11 cellular contexts compared by ENCODE assay signal in genomic region chr2:163734401-163734800, GRCh38. TPM values are rescaled to one million over a fixed set of nuclear protein-coding genes. Genes with fewer than 3 reads are reported as not detected.
DNase-seq lines count a peak whose midpoint lies in the region; ATAC-seq, FAIRE-seq and TF ChIP-seq lines count a peak whose summit lies in the region.
"Had no signal": no experiment of that assay in that cellular context is flagged by ENCODE, and none has a peak within 500 bp of the region (broad histone marks: within the 10 kb centered on the region; RNA-seq: fewer than 3 reads in every experiment).

No MANE protein-coding gene starts in this region.

- no peak overlapping the region for H3K4me3 Mint-ChIP-seq in CD8-positive, alpha-beta T cell
- H3K4me3 Mint-ChIP-seq: memory B cell had no signal

- H3K4me2 ChIP-seq in fibroblast of lung (ENCODE audit: extremely low read depth, insufficient read depth, low read length), result peak overlapping the region; percentile 87
- H3K4me2 ChIP-seq: BLaER1 treated with 17β-estradiol and CSF1 and Interleukin-3, amounts not matched to agents 10 nM and 100 nM had no signal

- H3K9me3 ChIP-seq in AG04450 (ENCODE audit: control insufficient read depth, insufficient read depth, low read length) (no peaks in the 10 kb centered on the region), Peyer's patch (no peaks in the 10 kb centered on the region), fibroblast of lung (ENCODE audit: control insufficient read depth, insufficient read depth, low read depth, low read length) (no peaks in the 10 kb centered on the region), ovary (no peaks in the 10 kb centered on the region)
- H3K9me3 ChIP-seq in CD8-positive, alpha-beta T cell (ENCODE audit: low read length), result no peaks in the 10 kb centered on the region

- H3K4me1 ChIP-seq in Peyer's patch, result no peaks in the 10 kb centered on the region
- H3K4me1 ChIP-seq in fibroblast of lung (ENCODE audit: control insufficient read depth, extremely low read depth, insufficient read depth, low read length), result peaks cover 4% of the 10 kb centered on the region
- H3K4me1 ChIP-seq in ovary (ENCODE audit: insufficient read depth), result no peaks in the 10 kb centered on the region
- H3K4me1 ChIP-seq in CD8-positive, alpha-beta T cell (ENCODE audit: insufficient read depth, low read length), result no peaks in the 10 kb centered on the region
- H3K4me1 ChIP-seq: BLaER1 treated with 17β-estradiol and CSF1 and Interleukin-3, amounts not matched to agents 10 nM and 100 nM had no signal

- H3K27ac Mint-ChIP-seq in CD8-positive, alpha-beta T cell, result no peak overlapping the region
- H3K27ac Mint-ChIP-seq: memory B cell had no signal

- no peak for TF ChIP-seq EP300 in ovary (IDR thresholded peaks at IDR 0.05)

- intact Hi-C loops in ovary (cut with DNase I), result loop anchor here in 1 of 4 donors (10.0 kb wide), 1 partner anchor 390 kb away; no protein-coding TSS in a partner anchor
- intact Hi-C loops in CD8-positive, alpha-beta T cell (cut with DNase I, micrococcal nuclease), result no loop called here

- POLR2A ChIA-PET in AG04450 (lab: Yijun Ruan, JAX), result no interaction called here
- POLR2A ChIA-PET in CD8-positive, alpha-beta T cell (lab: Charles Lee), result no interaction called here

- no peak overlapping the region for H3K9ac ChIP-seq in fibroblast of lung (ENCODE audit: insufficient read depth, low read length)
- H3K9ac ChIP-seq: BLaER1 treated with 17β-estradiol and CSF1 and Interleukin-3, amounts not matched to agents 10 nM and 100 nM had no signal

- TF ChIP-seq POLR2A in Peyer's patch (IDR thresholded peaks at IDR 0.05) (no peak), ovary (IDR thresholded peaks at IDR 0.05) (no peak)

- H3K4me1 Mint-ChIP-seq in CD8-positive, alpha-beta T cell (ENCODE audit: low read depth), result no peaks in the 10 kb centered on the region

- CTCF ChIA-PET in AG04450 (lab: Charles Lee), result interaction anchor here (0.6 kb wide), 1 partner anchor 435 kb away, joined by 3 read pairs; no protein-coding TSS in a partner anchor
- CTCF ChIA-PET in CD8-positive, alpha-beta T cell (lab: Charles Lee), result no interaction called here

- no peak overlapping the region for H3K27ac ChIP-seq in AG04450 (ENCODE audit: low read depth, low read length)
- peak overlapping the region in 1 of 4 donors; percentile 93 for H3K27ac ChIP-seq in Peyer's patch
- H3K27ac ChIP-seq in fibroblast of lung (ENCODE audit: insufficient read depth, low read length), result peak overlapping the region; percentile 75
- peak overlapping the region in 1 of 2 donors; percentile 98 for H3K27ac ChIP-seq in ovary
- H3K27ac ChIP-seq in CD8-positive, alpha-beta T cell (ENCODE audit: low read depth, low read length), result no peak overlapping the region
- H3K27ac ChIP-seq: BLaER1 treated with 17β-estradiol and CSF1 and Interleukin-3, amounts not matched to agents 10 nM and 100 nM had no signal

- H4K20me1 ChIP-seq in fibroblast of lung (ENCODE audit: control insufficient read depth, extremely low read depth, insufficient read depth, low read length), result no peaks in the 10 kb centered on the region
- H4K20me1 ChIP-seq: BLaER1 treated with 17β-estradiol and CSF1 and Interleukin-3, amounts not matched to agents 10 nM and 100 nM had no signal

- H3K36me3 Mint-ChIP-seq in CD8-positive, alpha-beta T cell, result no peaks in the 10 kb centered on the region
- H3K36me3 Mint-ChIP-seq: memory B cell had no signal

- peak overlapping the region; percentile 90 for H3K4me3 ChIP-seq in AG04450 (ENCODE audit: low read depth, low read length)
- peak overlapping the region in 3 of 4 donors; percentile 32 to 61 (median 56) for H3K4me3 ChIP-seq in Peyer's patch
- H3K4me3 ChIP-seq in fibroblast of lung (replicated peaks in 1 of 4; ENCODE audit: control extremely low read depth in 1 of 4, insufficient read depth in 1 of 4, low read depth in 3 of 4, low read length in 4 of 4), result peak overlapping the region; percentile 71 to 95 (median 82)
- peak overlapping the region; percentile 62 for H3K4me3 ChIP-seq in ovary
- no peak overlapping the region for H3K4me3 ChIP-seq in CD8-positive, alpha-beta T cell (ENCODE audit: low read depth, low read length)
- H3K4me3 ChIP-seq: BLaER1 treated with 17β-estradiol and CSF1 and Interleukin-3, amounts not matched to agents 10 nM and 100 nM had no signal

- WGBS in ovary, 3 donors, result 16 to 49% (median 22%) methylated on average over 2 of the region's 2 CpGs

- H3K79me2 ChIP-seq in fibroblast of lung (ENCODE audit: control insufficient read depth, insufficient read depth, low read length), result peaks cover 37% of the 10 kb centered on the region

- no peak for ATAC-seq in CD8-positive, alpha-beta T cell

- peaks cover 26% of the 10 kb centered on the region for H3K27me3 Mint-ChIP-seq in CD8-positive, alpha-beta T cell (ENCODE audit: low read depth)

- TF ChIP-seq CTCF in AG04450 (IDR thresholded peaks at IDR 0.05; ENCODE audit: low read depth, low read length) (no peak), Peyer's patch (IDR thresholded peaks at IDR 0.05) (no peak), fibroblast of lung (conservative IDR thresholded peaks at IDR 0.05 in 1 of 2, IDR thresholded peaks at IDR 0.05 in 1 of 2; ENCODE audit: low read depth in 1 of 2, low read length in 2 of 2) (no peak), ovary (IDR thresholded peaks at IDR 0.05) (no peak)
- no peak for TF ChIP-seq CTCF in CD8-positive, alpha-beta T cell (IDR thresholded peaks at IDR 0.05)

- H3K36me3 ChIP-seq in Peyer's patch (no peaks in the 10 kb centered on the region), fibroblast of lung (ENCODE audit: control insufficient read depth, insufficient read depth, low read length) (no peaks in the 10 kb centered on the region), ovary (no peaks in the 10 kb centered on the region)
- H3K36me3 ChIP-seq in CD8-positive, alpha-beta T cell (ENCODE audit: insufficient read depth, low read length), result no peaks in the 10 kb centered on the region
- H3K36me3 ChIP-seq: BLaER1 treated with 17β-estradiol and CSF1 and Interleukin-3, amounts not matched to agents 10 nM and 100 nM had no signal

- no peak for FAIRE-seq in GM19239 (lab: Jason Lieb, UNC)

- H3K27me3 ChIP-seq in AG04450 (ENCODE audit: control insufficient read depth, insufficient read depth, low read length) (no peaks in the 10 kb centered on the region), Peyer's patch (no peaks in the 10 kb centered on the region), fibroblast of lung (ENCODE audit: control insufficient read depth, insufficient read depth, low read length) (no peaks in the 10 kb centered on the region), ovary (no peaks in the 10 kb centered on the region)
- no peaks in the 10 kb centered on the region for H3K27me3 ChIP-seq in CD8-positive, alpha-beta T cell (ENCODE audit: insufficient read depth, low read length)
- H3K27me3 ChIP-seq: BLaER1 treated with 17β-estradiol and CSF1 and Interleukin-3, amounts not matched to agents 10 nM and 100 nM had no signal

- peaks cover 3% of the 10 kb centered on the region for H3K9me3 Mint-ChIP-seq in CD8-positive, alpha-beta T cell

- DNase-seq in AG04450 (ENCODE audit: low read depth, low spot score), result no peak
- DNase-seq in Peyer's patch, result no peak
- peak; percentile 8 to 21 for DNase-seq in fibroblast of lung (ENCODE audit: low read depth in 2 of 2)
- no peak for DNase-seq in ovary
- no peak for DNase-seq in GM19239 (ENCODE audit: insufficient read length, low spot score)
- DNase-seq in CD8-positive, alpha-beta T cell, result no peak
- no peak for DNase-seq in RKO (ENCODE audit: low spot score)
- DNase-seq in C1 segment of cervical spinal cord (lab: John Stamatoyannopoulos, UW), result no peak
- DNase-seq: T-helper 1 cell had no signal

- no peak overlapping the region for H2AFZ ChIP-seq in fibroblast of lung (ENCODE audit: low read length)

RNA-seq across cellular contexts. Expression of gene FIGN, which starts 1.4 kb away (rescaled TPM):
- polyA plus RNA-seq in AG04450 (2011; rRNA removed), result 2.1 and 2.2 TPM in 2 replicates
- polyA minus RNA-seq in AG04450 (2011; rRNA and poly(A)+ RNA removed), result 3.4 and 6.3 TPM in 2 replicates
- total RNA-seq in Peyer's patch, result 1 to 10 TPM in 2 of 4 donors, under 1 TPM in 2; 0.53 to 8.3 (median 0.95) TPM
- 0.51 and 1.5 TPM in 2 replicates for total RNA-seq in fibroblast of lung
- polyA plus RNA-seq in fibroblast of lung, result 1.3 and 1.6 TPM in 2 replicates
- 0.96 and 1.8 TPM in 2 replicates for polyA plus RNA-seq in fibroblast of lung (2012)
- 1.6 and 3.2 TPM in 2 replicates for polyA minus RNA-seq in fibroblast of lung (ENCODE audit: low replicate concordance)
- 10 to 100 TPM in 4 of 7 donors, 1 to 10 TPM in 3; 3.9 to 15.5 (median 10.2) TPM for total RNA-seq in ovary
- 1 to 10 TPM; 2.4 to 5.9 TPM for polyA plus RNA-seq in ovary
- total RNA-seq in CD8-positive, alpha-beta T cell, result not detected

Comparison
In these comparisons a context has a peak if more than half of its experiments do, and no peak if none do; other contexts are left out.
1. DNase-seq: peak in fibroblast of lung (2 of 2); none in AG04450 (single experiment), Peyer's patch (0 of 3), ovary (0 of 5), GM19239 (single experiment), CD8-positive, alpha-beta T cell (0 of 7), RKO (single experiment) and C1 segment of cervical spinal cord (0 of 14).